Comparison of ENCODE assay signal across 9 cellular contexts in genomic region chr5:67011422-67011821, GRCh38.
A peak's percentile ranks its signal among the peaks of the same experiment; 100 is the strongest.
DNase-seq lines count a peak whose midpoint lies in the region; ATAC-seq and TF ChIP-seq lines count a peak whose summit lies in the region.
"Had no signal": no experiment of that assay in that cellular context is flagged by ENCODE, and none has a peak within 500 bp of the region (broad histone marks: within the 10 kb centered on the region; RNA-seq: fewer than 3 reads in every experiment).

No MANE protein-coding gene starts in this region.

- peaks cover 68% of the 10 kb centered on the region for H3K4me1 Mint-ChIP-seq in activated CD4-positive, alpha-beta T cell treated with anti-CD3 and anti-CD28 coated beads, Interleukin-2, amount 10 ng/mL, durations not matched to agents 7 days and 5 days

- TF ChIP-seq CTCF in lower lobe of right lung (IDR thresholded peaks at IDR 0.05): no peak
- no peak for TF ChIP-seq CTCF in GM13977 (IDR thresholded peaks at IDR 0.05; ENCODE audit: extremely low read depth, insufficient read depth, missing control alignments)

- intact Hi-C loops in lower lobe of right lung (cut with DNase I): no loop called here

- H3K36me3 ChIP-seq in adipocyte (ENCODE audit: control insufficient read depth, insufficient read depth, low read length, severe bottlenecking): no peaks in the 10 kb centered on the region
- H3K36me3 ChIP-seq in lower lobe of right lung: no peaks in the 10 kb centered on the region
- H3K36me3 ChIP-seq in stomach smooth muscle (ENCODE audit: control insufficient read depth in 2 of 2, insufficient read depth in 2 of 2, low read length in 2 of 2): no peaks in the 10 kb centered on the region

- H3K9me3 ChIP-seq in adipocyte (ENCODE audit: control insufficient read depth, low read length): no peaks in the 10 kb centered on the region
- H3K9me3 ChIP-seq in lower lobe of right lung: no peaks in the 10 kb centered on the region
- no peaks in the 10 kb centered on the region for H3K9me3 ChIP-seq in stomach smooth muscle (ENCODE audit: control insufficient read depth in 2 of 2, low read length in 2 of 2)

- H3K4me3 Mint-ChIP-seq in activated CD4-positive, alpha-beta T cell treated with anti-CD3 and anti-CD28 coated beads, Interleukin-2, amount 10 ng/mL, durations not matched to agents 7 days and 5 days: no peak overlapping the region

- POLR2A ChIA-PET in activated CD4-positive, alpha-beta T cell treated with anti-CD3 and anti-CD28 coated beads, Interleukin-2, amount 10 ng/mL, durations not matched to agents 7 days and 5 days (lab: Charles Lee): no interaction called here

- H3K4me3 ChIP-seq in adipocyte (ENCODE audit: low read length) (peak overlapping the region; percentile 51), lower lobe of right lung (no peak overlapping the region), stomach smooth muscle (ENCODE audit: low read length in 2 of 2) (peak overlapping the region; percentile 15 to 50)

- H3K27ac ChIP-seq in lower lobe of right lung (peak overlapping the region; percentile 52), stomach smooth muscle (ENCODE audit: low read length) (peak overlapping the region; percentile 64)

- CTCF ChIA-PET in activated CD4-positive, alpha-beta T cell treated with anti-CD3 and anti-CD28 coated beads, Interleukin-2, amount 10 ng/mL, durations not matched to agents 7 days and 5 days (lab: Charles Lee): interaction anchor here (1.0 to 1.6 kb wide), 2 partner anchors 11 to 17 kb away, joined by 4 read pairs; no protein-coding TSS in a partner anchor

- no peak for ATAC-seq in lower lobe of right lung
- no peak for ATAC-seq in HG02763 (IDR thresholded peaks at IDR 0.05; ENCODE audit: unreplicated experiment)

- no peaks in the 10 kb centered on the region for H3K9me3 Mint-ChIP-seq in activated CD4-positive, alpha-beta T cell treated with anti-CD3 and anti-CD28 coated beads, Interleukin-2, amount 10 ng/mL, durations not matched to agents 7 days and 5 days

- DNase-seq in activated CD4-positive, alpha-beta T cell treated with anti-CD3 and anti-CD28 coated beads, Interleukin-2, amount 10 ng/mL, durations not matched to agents 7 days and 5 days: no peak
- DNase-seq in activated CD4-positive, alpha-beta T cell treated with anti-CD3 and anti-CD28 coated beads, Interleukin-2, amount 50 U/mL, for 4 hours: no peak
- no peak for DNase-seq in adipocyte (ENCODE audit: low read depth)
- no peak for DNase-seq in lower lobe of right lung
- DNase-seq in stimulated activated CD4-positive, alpha-beta T cell treated with anti-CD3 and anti-CD28 coated beads, Interleukin-4, amount 100 ng/mL, for 4 hours: no peak
- no peak for DNase-seq in GM13977 (ENCODE audit: low spot score)
- DNase-seq: NCI-H526 treated with DMSO at 0.1 percent for 48 hours had no signal

- no peaks in the 10 kb centered on the region for H3K27me3 Mint-ChIP-seq in activated CD4-positive, alpha-beta T cell treated with anti-CD3 and anti-CD28 coated beads, Interleukin-2, amount 10 ng/mL, durations not matched to agents 7 days and 5 days

- in situ Hi-C loops in GM13977 (cut with MboI; ENCODE audit: low pct_unique_long_range_greater_than_20kb, low sequenced_read_pairs, unreplicated experiment): no loop called here

- peaks cover 15% of the 10 kb centered on the region for H3K36me3 Mint-ChIP-seq in activated CD4-positive, alpha-beta T cell treated with anti-CD3 and anti-CD28 coated beads, Interleukin-2, amount 10 ng/mL, durations not matched to agents 7 days and 5 days (ENCODE audit: low read depth)

- H3K27ac Mint-ChIP-seq in activated CD4-positive, alpha-beta T cell treated with anti-CD3 and anti-CD28 coated beads, Interleukin-2, amount 10 ng/mL, durations not matched to agents 7 days and 5 days: peak overlapping the region; percentile 0

- H3K27me3 ChIP-seq in adipocyte (replicated peaks; ENCODE audit: control insufficient read depth, insufficient read depth, low read length) (no peaks in the 10 kb centered on the region), lower lobe of right lung (ENCODE audit: low read depth) (no peaks in the 10 kb centered on the region), stomach smooth muscle (ENCODE audit: control insufficient read depth in 1 of 2, insufficient read depth in 2 of 2, low read length in 2 of 2) (no peaks in the 10 kb centered on the region)

- H3K4me1 ChIP-seq in adipocyte (ENCODE audit: control insufficient read depth, insufficient read depth, low read length) (peaks cover 60% of the 10 kb centered on the region), lower lobe of right lung (peaks cover 74% of the 10 kb centered on the region), stomach smooth muscle (ENCODE audit: control insufficient read depth, insufficient read depth, low read length) (peaks cover 22% of the 10 kb centered on the region)

- H3K9ac ChIP-seq in adipocyte (ENCODE audit: low read length) (peak overlapping the region; percentile 18), stomach smooth muscle (ENCODE audit: low read length in 2 of 2) (peak overlapping the region; percentile 6 to 7)
